In the genomic region with DNA sequence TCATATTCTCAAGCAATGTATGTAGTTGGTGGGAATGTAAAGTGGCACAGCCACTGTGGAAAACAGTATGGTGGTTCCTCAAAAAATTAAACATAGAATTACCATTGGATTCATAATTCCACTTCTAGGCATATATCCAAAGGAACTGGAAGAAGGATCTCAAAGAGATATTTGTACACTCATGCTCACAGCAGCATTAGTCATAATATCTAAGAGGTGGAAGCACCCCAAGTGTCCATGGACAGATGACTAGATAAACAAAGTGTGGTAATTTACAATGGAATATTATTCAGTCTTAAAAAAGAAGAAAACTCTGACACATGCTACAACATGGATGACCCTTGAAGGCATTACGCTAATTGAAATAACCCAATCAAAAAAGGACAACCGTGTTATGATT, we compare ENCODE assay signal across 21 cellular contexts.
"Had no signal": no experiment of that assay in that cellular context is flagged by ENCODE, and none has a peak within 500 bp of the region (broad histone marks: within the 10 kb centered on the region; RNA-seq: fewer than 3 reads in every experiment).

No MANE protein-coding gene starts in this region.

- H3K27me3 ChIP-seq: body of pancreas, sigmoid colon, upper lobe of right lung had no signal

- H3K4me3 ChIP-seq: body of pancreas, heart left ventricle, lower lobe of right lung, sigmoid colon, upper lobe of right lung had no signal

- H3K36me3 ChIP-seq: heart left ventricle, lower lobe of right lung, upper lobe of right lung had no signal

- ATAC-seq: activated T-cell treated with anti-CD3 and anti-CD28 coated beads, Interleukin-2, amount 50 U/mL, for 72 hours; body of pancreas; esophagus mucosa; heart left ventricle; lower lobe of right lung; upper lobe of right lung had no signal

- H3K9me3 ChIP-seq: body of pancreas, heart left ventricle, lower lobe of right lung, sigmoid colon, upper lobe of right lung had no signal

- FAIRE-seq: keratinocyte had no signal

- H3K27ac ChIP-seq: body of pancreas, heart left ventricle, lower lobe of right lung, sigmoid colon, upper lobe of right lung had no signal

- H3K4me1 ChIP-seq: body of pancreas had no signal

- DNase-seq: activated B cell treated with CpG ODN at 0.5 μM for 24 hours; activated CD4-positive, alpha-beta memory T cell treated with anti-CD3 and anti-CD28 coated beads for 36 hours; activated CD4-positive, alpha-beta T cell treated with anti-CD3 and anti-CD28 coated beads for 4 hours; activated effector memory CD4-positive, alpha-beta T cell treated with anti-CD3 and anti-CD28 coated beads, Interleukin-2, amount 50 U/mL, for 16 hours; activated naive CD4-positive, alpha-beta T cell treated with anti-CD3 and anti-CD28 coated beads, Interleukin-2, amount 10 ng/mL, durations not matched to agents 7 days and 5 days; activated T-cell treated with anti-CD3 and anti-CD28 coated beads, Interleukin-2, amount 50 U/mL, for 72 hours; body of pancreas; central memory CD4-positive, alpha-beta T cell; dermis blood vessel endothelial cell; effector CD8-positive, alpha-beta T cell; heart left ventricle; lower lobe of right lung; naive B cell; nucleus accumbens; sigmoid colon; stimulated activated CD4-positive, alpha-beta T cell treated with anti-CD3 and anti-CD28 coated beads, Interleukin-2, amount 100 ng/mL, for 48 hours; stimulated activated naive CD4-positive, alpha-beta T cell; T1000; upper lobe of right lung had no signal
